In genomic region chr12:93370947-93371346, GRCh38 we compare ENCODE assay signal across 40 cellular contexts.
"Had no signal": no experiment of that assay in that cellular context is flagged by ENCODE, and none has a peak within 500 bp of the region (broad histone marks: within the 10 kb centered on the region; RNA-seq: fewer than 3 reads in every experiment).

No MANE protein-coding gene starts in this region.

- H3K4me1 Mint-ChIP-seq: activated naive CD4-positive, alpha-beta T cell treated with anti-CD3 and anti-CD28 coated beads, Interleukin-2, amount 10 ng/mL, durations not matched to agents 7 days and 5 days had no signal

- H3K4me2 ChIP-seq: hepatocyte had no signal

- H3K4me1 ChIP-seq: uterus had no signal

- H3K27ac Mint-ChIP-seq: activated naive CD4-positive, alpha-beta T cell treated with anti-CD3 and anti-CD28 coated beads, Interleukin-2, amount 10 ng/mL, durations not matched to agents 7 days and 5 days; activated naive CD8-positive, alpha-beta T cell treated with anti-CD3 and anti-CD28 coated beads, Interleukin-2, amount 10 ng/mL, durations not matched to agents 7 days and 5 days; activated T-helper 1 cell treated with anti-CD3 and anti-CD28 coated beads, Interleukin-12 subunit alpha, Interleukin-12 subunit beta, Interleukin-2, Interleukin-4 antibody, amounts not matched to agents 30 ng/mL and 10 ng/mL and 1 ng/mL, durations not matched to agents 14 hours and 24 hours and 36 hours; brain; natural killer cell treated with Interleukin-12 subunit alpha and Interleukin-12 subunit beta and Interleukin-15 and Interleukin-18, amount 100 ng/mL, for 72 hours; T-helper 1 cell treated with Interleukin-12 subunit alpha and Interleukin-12 subunit beta and Interleukin-4 antibody, amounts not matched to agents 30 μg/mL and 1 μg/mL, for 36 hours had no signal

- DNase-seq: activated CD4-positive, alpha-beta T cell treated with anti-CD3 and anti-CD28 coated beads for 48 hours; activated CD4-positive, alpha-beta T cell treated with anti-CD3 and anti-CD28 coated beads, Interleukin-2, amount 50 U/mL, for 48 hours; activated CD8-positive, alpha-beta memory T cell treated with anti-CD3 and anti-CD28 coated beads for 24 hours; activated effector memory CD4-positive, alpha-beta T cell treated with anti-CD3 and anti-CD28 coated beads, Interleukin-2, amount 50 U/mL, for 16 hours; activated naive CD4-positive, alpha-beta T cell treated with anti-CD3 and anti-CD28 coated beads, Interleukin-2, amount 10 ng/mL, durations not matched to agents 7 days and 5 days; activated naive CD8-positive, alpha-beta T cell treated with anti-CD3 and anti-CD28 coated beads, Interleukin-2, amount 10 ng/mL, durations not matched to agents 7 days and 5 days; activated T-cell treated with anti-CD3 and anti-CD28 coated beads, Interleukin-2, amount 50 U/mL, for 1 hour; cerebellar nuclear complex; dorsolateral prefrontal cortex; effector memory CD4-positive, alpha-beta T cell; gastrocnemius medialis; kidney glomerular epithelial cell; left lung; lower lobe of right lung; mesenchymal stem cell; mucosa of descending colon; retina; stimulated activated CD4-positive, alpha-beta T cell treated with anti-CD3 and anti-CD28 coated beads, Interleukin-12 subunit alpha, Interleukin-12 subunit beta, amount 100 ng/mL, for 4 hours; stimulated activated CD4-positive, alpha-beta T cell treated with anti-CD3 and anti-CD28 coated beads, Interleukin-4, amount 100 ng/mL, for 24 hours; stimulated activated CD8-positive, alpha-beta memory T cell treated with anti-CD3 and anti-CD28 coated beads, Interleukin-4, amount 100 ng/mL, for 48 hours; stimulated activated naive CD4-positive, alpha-beta T cell; SW 1271; T-helper 9 cell; uterus had no signal

- H3K27me3 ChIP-seq: ascending aorta, cardiac muscle cell, dorsolateral prefrontal cortex, gastrocnemius medialis, hepatocyte, left lung, neutrophil, suprapubic skin, tibial nerve, uterus had no signal

- H3K9me3 ChIP-seq: ascending aorta, gastrocnemius medialis, left lung, lower lobe of right lung, mucosa of descending colon, neutrophil, suprapubic skin, tibial nerve, uterus had no signal

- H3K4me3 Mint-ChIP-seq: activated naive CD4-positive, alpha-beta T cell treated with anti-CD3 and anti-CD28 coated beads, Interleukin-2, amount 10 ng/mL, durations not matched to agents 7 days and 5 days; activated naive CD8-positive, alpha-beta T cell treated with anti-CD3 and anti-CD28 coated beads, Interleukin-2, amount 10 ng/mL, durations not matched to agents 7 days and 5 days; activated T-helper 1 cell treated with anti-CD3 and anti-CD28 coated beads, Interleukin-12 subunit alpha, Interleukin-12 subunit beta, Interleukin-2, Interleukin-4 antibody, amounts not matched to agents 30 ng/mL and 10 ng/mL and 1 ng/mL, durations not matched to agents 14 hours and 24 hours and 36 hours; natural killer cell treated with Interleukin-12 subunit alpha and Interleukin-12 subunit beta and Interleukin-15 and Interleukin-18, amount 100 ng/mL, for 72 hours; T-helper 1 cell treated with Interleukin-12 subunit alpha and Interleukin-12 subunit beta and Interleukin-4 antibody, amounts not matched to agents 30 μg/mL and 1 μg/mL, for 36 hours had no signal

- H3K4me3 ChIP-seq: ascending aorta, cardiac muscle cell, coronary artery, dorsolateral prefrontal cortex, gastrocnemius medialis, hepatocyte, left lung, lower lobe of right lung, mucosa of descending colon, skin epidermis, suprapubic skin, tibial nerve, uterus had no signal

- FAIRE-seq: TTC549 had no signal

- H3K9me3 Mint-ChIP-seq: activated naive CD4-positive, alpha-beta T cell treated with anti-CD3 and anti-CD28 coated beads, Interleukin-2, amount 10 ng/mL, durations not matched to agents 7 days and 5 days; activated naive CD8-positive, alpha-beta T cell treated with anti-CD3 and anti-CD28 coated beads, Interleukin-2, amount 10 ng/mL, durations not matched to agents 7 days and 5 days; activated T-helper 1 cell treated with anti-CD3 and anti-CD28 coated beads, Interleukin-12 subunit alpha, Interleukin-12 subunit beta, Interleukin-2, Interleukin-4 antibody, amounts not matched to agents 30 ng/mL and 10 ng/mL and 1 ng/mL, durations not matched to agents 14 hours and 24 hours and 36 hours; brain; natural killer cell treated with Interleukin-12 subunit alpha and Interleukin-12 subunit beta and Interleukin-15 and Interleukin-18, amount 100 ng/mL, for 72 hours; T-helper 1 cell treated with Interleukin-12 subunit alpha and Interleukin-12 subunit beta and Interleukin-4 antibody, amounts not matched to agents 30 μg/mL and 1 μg/mL, for 36 hours had no signal

- H3K36me3 ChIP-seq: ascending aorta, cardiac muscle cell, gastrocnemius medialis, left lung, lower lobe of right lung, neutrophil, suprapubic skin, tibial nerve, uterus had no signal

- H3K27ac ChIP-seq: ascending aorta, cardiac muscle cell, coronary artery, dorsolateral prefrontal cortex, gastrocnemius medialis, hepatocyte, left lung, lower lobe of right lung, neutrophil, skin epidermis, suprapubic skin, tibial nerve, uterus, VCaP had no signal

- H2AFZ ChIP-seq: hepatocyte had no signal

- ATAC-seq: activated CD4-positive, CD25-positive, alpha-beta regulatory T cell treated with anti-CD3 and anti-CD28 coated beads, Interleukin-2, amount 50 U/mL, for 24 hours; gastrocnemius medialis; left lung; lower lobe of right lung; mucosa of descending colon; natural killer cell treated with Interleukin-12 subunit alpha and Interleukin-12 subunit beta and Interleukin-15 and Interleukin-18, amount 100 ng/mL, for 72 hours; sciatic nerve had no signal

- H3K36me3 Mint-ChIP-seq: activated naive CD4-positive, alpha-beta T cell treated with anti-CD3 and anti-CD28 coated beads, Interleukin-2, amount 10 ng/mL, durations not matched to agents 7 days and 5 days; brain; natural killer cell treated with Interleukin-12 subunit alpha and Interleukin-12 subunit beta and Interleukin-15 and Interleukin-18, amount 100 ng/mL, for 72 hours had no signal
